In the genomic region with DNA sequence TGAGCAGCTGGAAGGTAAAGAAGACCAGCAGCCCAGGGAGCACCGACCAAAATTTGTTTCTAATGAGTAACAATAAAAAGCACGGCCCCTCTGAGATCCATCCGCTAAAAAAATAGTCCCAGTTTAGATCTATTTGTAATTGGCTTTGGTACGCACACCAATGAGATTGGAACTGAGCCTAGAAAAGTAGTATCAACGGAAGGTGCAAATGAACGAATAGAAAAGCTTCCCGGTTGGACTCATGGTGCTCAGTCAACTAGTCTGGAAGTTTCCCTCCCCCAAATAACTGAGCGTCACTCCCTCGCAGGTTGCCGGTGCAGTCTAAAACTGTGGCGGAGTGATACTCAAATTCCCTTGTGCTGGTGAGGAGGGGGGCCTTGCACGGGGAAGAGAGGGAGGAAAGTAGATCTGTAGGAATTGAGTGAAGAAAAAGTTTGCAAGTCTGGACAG, we compare ENCODE assay signal across 9 cellular contexts. TPM values are rescaled to one million over a fixed set of nuclear protein-coding genes. Genes with fewer than 3 reads are reported as not detected.
DNase-seq lines count a peak whose midpoint lies in the region; ATAC-seq and TF ChIP-seq lines count a peak whose summit lies in the region.
"Had no signal": no experiment of that assay in that cellular context is flagged by ENCODE, and none has a peak within 500 bp of the region (broad histone marks: within the 10 kb centered on the region; RNA-seq: fewer than 3 reads in every experiment).

Gene COL4A5 (plus strand): TSS at position 405 of the 450 bp plus-strand sequence. CDS start 288 bp downstream, outside the sequence.

- H3K9me3 ChIP-seq in NT2/D1 (ENCODE audit: insufficient read depth, low read length) = peaks cover 4% of the 10 kb centered on the region

- H3K9ac ChIP-seq in NT2/D1 (ENCODE audit: insufficient read length, low read depth) = peak within 1 kb of the TSS; percentile 90

- peak within 1 kb of the TSS in 2 of 59 donors; percentile 17 to 25 for H3K27ac ChIP-seq in dorsolateral prefrontal cortex

- no peaks in the 10 kb centered on the region for H3K9me3 Mint-ChIP-seq in stimulated activated naive CD8-positive, alpha-beta T cell treated with anti-CD3 and anti-CD28 coated beads, Interleukin-15, Interleukin-2, amounts not matched to agents 100 ng/mL and 50 ng/mL, for 24 hours
- no peaks in the 10 kb centered on the region for H3K9me3 Mint-ChIP-seq in stimulated activated naive CD8-positive, alpha-beta T cell treated with anti-CD3 and anti-CD28 coated beads, Interleukin-15, amount 100 ng/mL, for 72 hours

- peak within 1 kb of the TSS; percentile 42 for H3K4me3 Mint-ChIP-seq in stimulated activated naive CD8-positive, alpha-beta T cell treated with anti-CD3 and anti-CD28 coated beads, Interleukin-15, Interleukin-2, amounts not matched to agents 100 ng/mL and 50 ng/mL, for 24 hours
- H3K4me3 Mint-ChIP-seq in stimulated activated naive CD8-positive, alpha-beta T cell treated with anti-CD3 and anti-CD28 coated beads, Interleukin-15, amount 100 ng/mL, for 72 hours = peak within 1 kb of the TSS; percentile 49 to 76

- H3K27me3 ChIP-seq in NT2/D1 (ENCODE audit: insufficient read depth, insufficient read length) (no peaks in the 10 kb centered on the region), dorsolateral prefrontal cortex (peaks cover 0 to 94% (median 50%) of the 10 kb centered on the region in 45 donors)

- no peaks in the 10 kb centered on the region for H3K4me1 ChIP-seq in NT2/D1 (ENCODE audit: insufficient read depth, insufficient read length)

- H3K4me3 ChIP-seq in NT2/D1 (ENCODE audit: insufficient read length, low read depth) = peak within 1 kb of the TSS; percentile 86
- peak within 1 kb of the TSS; percentile 19 to 69 (median 48) for H3K4me3 ChIP-seq in dorsolateral prefrontal cortex

- H3K36me3 Mint-ChIP-seq in stimulated activated naive CD8-positive, alpha-beta T cell treated with anti-CD3 and anti-CD28 coated beads, Interleukin-15, Interleukin-2, amounts not matched to agents 100 ng/mL and 50 ng/mL, for 24 hours (ENCODE audit: low read depth) = no peaks in the 10 kb centered on the region

- peaks cover 16% of the 10 kb centered on the region for H3K27me3 Mint-ChIP-seq in stimulated activated naive CD8-positive, alpha-beta T cell treated with anti-CD3 and anti-CD28 coated beads, Interleukin-15, Interleukin-2, amounts not matched to agents 100 ng/mL and 50 ng/mL, for 24 hours
- peaks cover 28% of the 10 kb centered on the region for H3K27me3 Mint-ChIP-seq in stimulated activated naive CD8-positive, alpha-beta T cell treated with anti-CD3 and anti-CD28 coated beads, Interleukin-15, amount 100 ng/mL, for 72 hours

- no peak for ATAC-seq in stimulated activated naive CD8-positive, alpha-beta T cell treated with anti-CD3 and anti-CD28 coated beads, Interleukin-15, Interleukin-2, amounts not matched to agents 100 U/mL and 50 U/mL, for 24 hours
- ATAC-seq in left colon (peak; percentile 32), HG02610 (IDR thresholded peaks at IDR 0.05; ENCODE audit: unreplicated experiment) (no peak)
- no peak for ATAC-seq in stimulated activated naive CD8-positive, alpha-beta T cell treated with anti-CD3 and anti-CD28 coated beads, Interleukin-15, amount 100 ng/mL, for 72 hours

- intact Hi-C loops in dorsolateral prefrontal cortex (cut with DNase I) = no loop called here
- intact Hi-C loops in left colon (cut with DNase I, micrococcal nuclease) = no loop called here

- H3K27ac Mint-ChIP-seq in stimulated activated naive CD8-positive, alpha-beta T cell treated with anti-CD3 and anti-CD28 coated beads, Interleukin-15, Interleukin-2, amounts not matched to agents 100 ng/mL and 50 ng/mL, for 24 hours = no peak within 1 kb of the TSS
- H3K27ac Mint-ChIP-seq in stimulated activated naive CD8-positive, alpha-beta T cell treated with anti-CD3 and anti-CD28 coated beads, Interleukin-15, amount 100 ng/mL, for 72 hours = no peak within 1 kb of the TSS

- no peaks in the 10 kb centered on the region for H3K36me3 ChIP-seq in NT2/D1 (ENCODE audit: insufficient read depth, insufficient read length, low read length)

- no peaks in the 10 kb centered on the region for H3K4me1 Mint-ChIP-seq in stimulated activated naive CD8-positive, alpha-beta T cell treated with anti-CD3 and anti-CD28 coated beads, Interleukin-15, Interleukin-2, amounts not matched to agents 100 ng/mL and 50 ng/mL, for 24 hours (ENCODE audit: low read depth)
- H3K4me1 Mint-ChIP-seq in stimulated activated naive CD8-positive, alpha-beta T cell treated with anti-CD3 and anti-CD28 coated beads, Interleukin-15, amount 100 ng/mL, for 72 hours = peaks cover 8% of the 10 kb centered on the region

- no peak for TF ChIP-seq CTCF in dorsolateral prefrontal cortex (IDR thresholded peaks at IDR 0.05 in 54 of 56, conservative IDR thresholded peaks at IDR 0.05 in 2 of 56; ENCODE audit: low read depth in 1 of 56, partially characterized antibody in 56 of 56)

- no peak for DNase-seq in stimulated activated naive CD8-positive, alpha-beta T cell treated with anti-CD3 and anti-CD28 coated beads, Interleukin-15, Interleukin-2, amounts not matched to agents 100 U/mL and 50 U/mL, for 24 hours
- DNase-seq in NT2/D1 (ENCODE audit: low read depth, low spot score) = peak; percentile 74
- peak in 1 of 10 donors; percentile 4 for DNase-seq in dorsolateral prefrontal cortex
- DNase-seq in left colon = no peak
- DNase-seq in stimulated activated naive CD8-positive, alpha-beta T cell treated with anti-CD3 and anti-CD28 coated beads, Interleukin-15, amount 100 ng/mL, for 72 hours = no peak
- DNase-seq in COLO829 (ENCODE audit: low spot score) = no peak

RNA-seq across cellular contexts. Expression of gene COL4A5, which starts in this region (rescaled TPM):
- total RNA-seq in dorsolateral prefrontal cortex (100 to 1,000 TPM in 18 of 120 experiments, 10 to 100 TPM in 102; 11.8 to 177 (median 52.2) TPM), left colon (1 to 10 TPM; 2.4 to 5.6 TPM)
- total RNA-seq: mononuclear cell had no signal
